Comparison of ENCODE assay signal across 34 cellular contexts in the genomic region with DNA sequence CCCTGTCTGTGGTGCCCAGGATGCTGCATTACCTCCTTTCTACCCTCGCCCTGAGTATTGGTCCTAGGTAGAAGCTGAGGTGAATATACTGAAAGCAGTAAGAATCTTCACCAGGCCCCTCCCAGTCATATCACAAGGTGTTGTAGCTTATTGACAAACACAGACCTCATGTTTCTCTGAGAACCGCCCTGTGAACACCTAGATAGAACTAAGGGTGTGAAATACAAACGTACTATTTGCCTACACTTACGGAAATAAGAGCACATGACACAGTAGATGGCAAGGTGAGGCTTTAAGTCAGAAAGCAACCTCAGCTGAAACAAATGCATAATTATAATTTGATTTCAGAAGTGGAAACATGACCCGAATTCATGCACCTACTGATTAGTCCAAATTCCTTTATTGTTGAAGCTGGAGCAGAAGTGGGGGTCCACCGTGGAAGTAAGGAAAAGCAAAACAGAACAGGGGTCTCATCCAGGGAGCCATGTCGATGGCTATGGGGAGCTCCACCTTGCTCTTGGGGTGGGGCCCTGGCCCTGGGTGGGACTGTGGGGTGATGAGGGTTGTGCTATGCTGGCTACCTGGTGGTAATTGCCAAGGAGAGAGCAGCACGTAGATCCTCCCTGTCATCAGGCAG. TPM values are rescaled to one million over a fixed set of nuclear protein-coding genes. Genes with fewer than 3 reads are reported as not detected.
"Had no signal": no experiment of that assay in that cellular context is flagged by ENCODE, and none has a peak within 500 bp of the region (broad histone marks: within the 10 kb centered on the region; RNA-seq: fewer than 3 reads in every experiment).

TSS of gene NPSR1 (plus strand) at position 587 of the 637 bp plus-strand sequence. CDS start 195 bp downstream, outside the sequence.

- H3K4me1 Mint-ChIP-seq: immature natural killer cell; naive thymus-derived CD4-positive, alpha-beta T cell; stimulated activated naive B cell treated with anti-CD40 and anti-IgM and Interleukin-4, amounts not matched to agents 10 μg/mL and 1 μg/mL and 100 μg/mL, for 72 hours had no signal

- H3K36me3 ChIP-seq: heart left ventricle, left ventricle myocardium inferior, neutrophil, right lobe of liver, stomach, thyroid gland, vagina had no signal

- H3K27me3 ChIP-seq: heart left ventricle, neutrophil, right lobe of liver, stomach, testis, thyroid gland, vagina had no signal

- H3K27me3 Mint-ChIP-seq: stimulated activated naive B cell treated with anti-CD40 and anti-IgM and Interleukin-4, amounts not matched to agents 10 μg/mL and 1 μg/mL and 100 μg/mL, for 72 hours had no signal

- H3K9me3 Mint-ChIP-seq: mesothelial cell of epicardium, nephron progenitor cell had no signal

- H3K4me3 ChIP-seq: heart left ventricle, left ventricle myocardium inferior, lung, psoas muscle, right lobe of liver, smooth muscle cell, stomach, testis, thyroid gland, vagina had no signal

- H3K27ac ChIP-seq: heart left ventricle, left ventricle myocardium inferior, neutrophil, parathyroid adenoma, psoas muscle, right lobe of liver, stomach, testis, thyroid gland, vagina had no signal

- ATAC-seq: naive thymus-derived CD4-positive, alpha-beta T cell; psoas muscle; stimulated activated naive CD8-positive, alpha-beta T cell treated with anti-CD3 and anti-CD28 coated beads, Interleukin-15, Interleukin-2, amounts not matched to agents 100 U/mL and 50 U/mL, for 24 hours had no signal

- H3K79me2 ChIP-seq: parathyroid adenoma had no signal

- H3K4me1 ChIP-seq: parathyroid adenoma, psoas muscle, right lobe of liver, stomach, testis, thyroid gland, vagina had no signal

- FAIRE-seq: islet of Langerhans, kidney had no signal

- H3K36me3 Mint-ChIP-seq: immature natural killer cell; mesothelial cell of epicardium; stimulated activated naive B cell treated with anti-CD40 and anti-IgM and Interleukin-4, amounts not matched to agents 10 μg/mL and 1 μg/mL and 100 μg/mL, for 72 hours had no signal

- H3K4me3 Mint-ChIP-seq: immature natural killer cell; mesothelial cell of epicardium; naive thymus-derived CD4-positive, alpha-beta T cell; nephron progenitor cell; stimulated activated naive B cell treated with anti-CD40 and anti-IgM and Interleukin-4, amounts not matched to agents 10 μg/mL and 1 μg/mL and 100 μg/mL, for 72 hours had no signal

- H3K27ac Mint-ChIP-seq: immature natural killer cell; mesothelial cell of epicardium; naive thymus-derived CD4-positive, alpha-beta T cell; stimulated activated naive B cell treated with anti-CD40 and anti-IgM and Interleukin-4, amounts not matched to agents 10 μg/mL and 1 μg/mL and 100 μg/mL, for 72 hours had no signal

- DNase-seq: heart left ventricle; hypothalamus; immature natural killer cell; kidney; left ventricle myocardium inferior; mesendoderm; naive thymus-derived CD4-positive, alpha-beta T cell; nephron progenitor cell; occipital lobe; psoas muscle; right lobe of liver; stimulated activated CD4-positive, alpha-beta T cell treated with anti-CD3 and anti-CD28 coated beads, Interleukin-1b, Interleukin-23, amount 100 ng/mL, for 48 hours; stimulated activated CD4-positive, alpha-beta T cell treated with anti-CD3 and anti-CD28 coated beads, Interleukin-2, amount 100 ng/mL, for 48 hours; stimulated activated CD4-positive, alpha-beta T cell treated with anti-CD3 and anti-CD28 coated beads, Interleukin-4, amount 100 ng/mL, for 4 hours; stimulated activated CD8-positive, alpha-beta memory T cell treated with anti-CD3 and anti-CD28 coated beads, Interleukin-4, amount 100 ng/mL, for 48 hours; stimulated activated naive B cell treated with anti-CD40 and anti-IgM and Interleukin-4, amounts not matched to agents 10 μg/mL and 1 μg/mL and 100 μg/mL, for 72 hours; stimulated activated naive CD8-positive, alpha-beta T cell treated with anti-CD3 and anti-CD28 coated beads, Interleukin-15, Interleukin-2, amounts not matched to agents 100 U/mL and 50 U/mL, for 24 hours; stomach; testis; thyroid gland; trophoblast cell had no signal

- H2AFZ ChIP-seq: parathyroid adenoma had no signal

- H3K9ac ChIP-seq: parathyroid adenoma had no signal

- H3K9me3 ChIP-seq: heart left ventricle, left ventricle myocardium inferior, neutrophil, psoas muscle, right lobe of liver, stomach, testis, thyroid gland, vagina had no signal

RNA-seq across cellular contexts. Expression of gene NPSR1, which starts in this region (rescaled TPM):
- total RNA-seq: heart left ventricle; kidney; left ventricle myocardium inferior; lower leg skin; lung; mesothelial cell of epicardium; mononuclear cell; myocyte; naive thymus-derived CD4-positive, alpha-beta T cell; occipital lobe; osteocyte; posterior vena cava; psoas muscle; right lobe of liver; smooth muscle cell; stomach; thyroid gland; ureter; vagina had no signal
